In genomic region chr4:73589887-73590801, GRCh38 we compare ENCODE assay signal across 8 cellular contexts. TPM values are rescaled to one million over a fixed set of nuclear protein-coding genes. Genes with fewer than 3 reads are reported as not detected.
DNase-seq lines count a peak whose midpoint lies in the region; ATAC-seq and TF ChIP-seq lines count a peak whose summit lies in the region.

No MANE protein-coding gene starts in this region.

- peak overlapping the region in 1 of 2 experiments; percentile 9 for H3K18ac ChIP-seq in mesenchymal stem cell (ENCODE audit: low read depth in 1 of 2, low read length in 2 of 2)

- POLR2A ChIA-PET in CD8-positive, alpha-beta T cell (lab: Charles Lee), result no interaction called here

- no peak overlapping the region for H3K23ac ChIP-seq in mesenchymal stem cell (ENCODE audit: low read length in 2 of 2)

- no peaks in the 10 kb centered on the region for H3K79me1 ChIP-seq in mesenchymal stem cell (replicated peaks; ENCODE audit: low read length, poor library complexity, severe bottlenecking)

- H3K4me3 ChIP-seq in mesenchymal stem cell (ENCODE audit: insufficient read depth in 1 of 2, low read depth in 1 of 2, low read length in 2 of 2), result no peak overlapping the region
- H3K4me3 ChIP-seq in CD8-positive, alpha-beta T cell (ENCODE audit: low read depth, low read length), result no peak overlapping the region

- H2BK120ac ChIP-seq in mesenchymal stem cell (ENCODE audit: low read depth, low read length), result no peak overlapping the region

- no peak overlapping the region for H2AK5ac ChIP-seq in mesenchymal stem cell (ENCODE audit: low read length, severe bottlenecking)

- no peaks in the 10 kb centered on the region for H3K9me3 ChIP-seq in mesenchymal stem cell (ENCODE audit: control insufficient read depth, low read length)
- H3K9me3 ChIP-seq in CD8-positive, alpha-beta T cell (ENCODE audit: low read length), result no peaks in the 10 kb centered on the region

- H3K9ac ChIP-seq in mesenchymal stem cell (ENCODE audit: low read length), result peak overlapping the region; percentile 21

- no peaks in the 10 kb centered on the region for H3K4me1 ChIP-seq in mesenchymal stem cell (ENCODE audit: control insufficient read depth, insufficient read depth, low read depth, low read length)
- no peaks in the 10 kb centered on the region for H3K4me1 ChIP-seq in CD8-positive, alpha-beta T cell (ENCODE audit: insufficient read depth, low read length)

- no peak overlapping the region for H4K91ac ChIP-seq in mesenchymal stem cell (ENCODE audit: low read length)

- no peak overlapping the region for H3K14ac ChIP-seq in mesenchymal stem cell (ENCODE audit: low read length in 2 of 2)

- H3K36me3 Mint-ChIP-seq in natural killer cell treated with Interleukin-12 subunit alpha and Interleukin-12 subunit beta and Interleukin-15 and Interleukin-18, amount 100 ng/mL, for 72 hours, result no peaks in the 10 kb centered on the region
- H3K36me3 Mint-ChIP-seq in CD8-positive, alpha-beta T cell, result no peaks in the 10 kb centered on the region

- no peaks in the 10 kb centered on the region for H3K27me3 ChIP-seq in mesenchymal stem cell (ENCODE audit: control insufficient read depth in 1 of 2, insufficient read depth in 1 of 2, low read length in 2 of 2)
- H3K27me3 ChIP-seq in CD8-positive, alpha-beta T cell (ENCODE audit: insufficient read depth, low read length), result no peaks in the 10 kb centered on the region

- H2AFZ ChIP-seq in mesenchymal stem cell (ENCODE audit: low read depth, low read length), result no peak overlapping the region

- H3K4me1 Mint-ChIP-seq in natural killer cell treated with Interleukin-12 subunit alpha and Interleukin-12 subunit beta and Interleukin-15 and Interleukin-18, amount 100 ng/mL, for 72 hours (ENCODE audit: low read depth in 2 of 2), result no peaks in the 10 kb centered on the region
- no peaks in the 10 kb centered on the region for H3K4me1 Mint-ChIP-seq in CD8-positive, alpha-beta T cell (ENCODE audit: low read depth)

- no peak overlapping the region for H3K27ac Mint-ChIP-seq in natural killer cell treated with Interleukin-12 subunit alpha and Interleukin-12 subunit beta and Interleukin-15 and Interleukin-18, amount 100 ng/mL, for 72 hours
- H3K27ac Mint-ChIP-seq in CD8-positive, alpha-beta T cell, result no peak overlapping the region

- no peak overlapping the region for H2BK12ac ChIP-seq in mesenchymal stem cell (ENCODE audit: low read length in 2 of 2)

- WGBS in mesenchymal stem cell, result 71% methylated on average over 2 of the region's 5 CpGs

- no peak overlapping the region for H3K27ac ChIP-seq in mesenchymal stem cell (ENCODE audit: low read length, poor library complexity, severe bottlenecking)
- H3K27ac ChIP-seq in CD8-positive, alpha-beta T cell (ENCODE audit: low read depth, low read length), result no peak overlapping the region

- H3K4ac ChIP-seq in mesenchymal stem cell (ENCODE audit: low read depth in 1 of 2, low read length in 2 of 2), result no peak overlapping the region

- H3K27me3 Mint-ChIP-seq in natural killer cell treated with Interleukin-12 subunit alpha and Interleukin-12 subunit beta and Interleukin-15 and Interleukin-18, amount 100 ng/mL, for 72 hours, result no peaks in the 10 kb centered on the region
- no peaks in the 10 kb centered on the region for H3K27me3 Mint-ChIP-seq in CD8-positive, alpha-beta T cell (ENCODE audit: low read depth)

- no peak overlapping the region for H4K8ac ChIP-seq in mesenchymal stem cell (ENCODE audit: low read length)

- no peak overlapping the region for H2BK15ac ChIP-seq in mesenchymal stem cell (ENCODE audit: low read depth, poor library complexity, severe bottlenecking)

- no peak overlapping the region for H3K4me3 Mint-ChIP-seq in natural killer cell treated with Interleukin-12 subunit alpha and Interleukin-12 subunit beta and Interleukin-15 and Interleukin-18, amount 100 ng/mL, for 72 hours
- H3K4me3 Mint-ChIP-seq in CD8-positive, alpha-beta T cell, result no peak overlapping the region

- no peak for TF ChIP-seq CTCF in CD8-positive, alpha-beta T cell (IDR thresholded peaks at IDR 0.05)

- DNase-seq in NCI-H748 treated with DMSO at 0.1 percent for 48 hours (lab: John Stamatoyannopoulos, UW) (peak; percentile 14), mesenchymal stem cell (peak; percentile 18), SW 1271 (lab: John Stamatoyannopoulos, UW) (no peak), Right ventricle myocardium superior (no peak)
- no peak for DNase-seq in natural killer cell treated with Interleukin-12 subunit alpha and Interleukin-12 subunit beta and Interleukin-15 and Interleukin-18, amount 100 ng/mL, for 72 hours (ENCODE audit: low spot score)
- DNase-seq in CD8-positive, alpha-beta T cell, result no peak

- no peaks in the 10 kb centered on the region for H3K36me3 ChIP-seq in mesenchymal stem cell (ENCODE audit: control insufficient read depth in 1 of 2, insufficient read depth in 2 of 2, low read depth in 1 of 2, low read length in 2 of 2)
- no peaks in the 10 kb centered on the region for H3K36me3 ChIP-seq in CD8-positive, alpha-beta T cell (ENCODE audit: insufficient read depth, low read length)

- ATAC-seq in GM19035 (IDR thresholded peaks at IDR 0.05; ENCODE audit: unreplicated experiment) (peak; percentile 92), HG03095 (IDR thresholded peaks at IDR 0.05; ENCODE audit: unreplicated experiment) (peak; percentile 93), Right ventricle myocardium superior (ENCODE audit: poor library complexity) (no peak)
- ATAC-seq in natural killer cell treated with Interleukin-12 subunit alpha and Interleukin-12 subunit beta and Interleukin-15 and Interleukin-18, amount 100 ng/mL, for 72 hours, result no peak
- ATAC-seq in CD8-positive, alpha-beta T cell, result no peak

- H3K9me3 Mint-ChIP-seq in natural killer cell treated with Interleukin-12 subunit alpha and Interleukin-12 subunit beta and Interleukin-15 and Interleukin-18, amount 100 ng/mL, for 72 hours, result no peaks in the 10 kb centered on the region
- no peaks in the 10 kb centered on the region for H3K9me3 Mint-ChIP-seq in CD8-positive, alpha-beta T cell

- CTCF ChIA-PET in CD8-positive, alpha-beta T cell (lab: Charles Lee), result no interaction called here

- intact Hi-C loops in Right ventricle myocardium superior (cut with DNase I), result no loop called here
- intact Hi-C loops in CD8-positive, alpha-beta T cell (cut with DNase I, micrococcal nuclease), result loop anchor here in 1 of 2 experiments (5.0 kb wide), 1 partner anchor 542 kb away; no protein-coding TSS in a partner anchor

- no peak overlapping the region for H2BK5ac ChIP-seq in mesenchymal stem cell (ENCODE audit: low read depth, low read length, poor library complexity, severe bottlenecking)

- no peak overlapping the region for H3K4me2 ChIP-seq in mesenchymal stem cell (ENCODE audit: low read length, poor library complexity, severe bottlenecking)

RNA-seq across cellular contexts. Expression of gene RASSF6, which starts 30.1 kb away (rescaled TPM):
- polyA plus RNA-seq in mesenchymal stem cell (2013, experiment 1 of 2), result 0.52 TPM
- polyA plus RNA-seq in mesenchymal stem cell (2013, experiment 2 of 2), result 0.40 TPM
- not detected for total RNA-seq in natural killer cell treated with Interleukin-12 subunit alpha and Interleukin-12 subunit beta and Interleukin-15 and Interleukin-18, amount 100 ng/mL, for 72 hours
- not detected for total RNA-seq in Right ventricle myocardium superior
- not detected for total RNA-seq in CD8-positive, alpha-beta T cell

Comparison
In these comparisons a context has a peak if more than half of its experiments do, and no peak if none do; other contexts are left out.
1. ATAC-seq: peak in GM19035 (single experiment) and HG03095 (single experiment); none in natural killer cell treated with Interleukin-12 subunit alpha and Interleukin-12 subunit beta and Interleukin-15 and Interleukin-18, amount 100 ng/mL, for 72 hours (0 of 2), Right ventricle myocardium superior (single experiment) and CD8-positive, alpha-beta T cell (single experiment).
2. DNase-seq: peak in NCI-H748 treated with DMSO at 0.1 percent for 48 hours (single experiment) and mesenchymal stem cell (single experiment); none in natural killer cell treated with Interleukin-12 subunit alpha and Interleukin-12 subunit beta and Interleukin-15 and Interleukin-18, amount 100 ng/mL, for 72 hours (single experiment), SW 1271 (0 of 2), Right ventricle myocardium superior (single experiment) and CD8-positive, alpha-beta T cell (0 of 7).